Comparison of ENCODE assay signal across 8 cellular contexts in genomic region chrX:155026727-155027508, GRCh38. TPM values are rescaled to one million over a fixed set of nuclear protein-coding genes. Genes with fewer than 3 reads are reported as not detected.
DNase-seq lines count a peak whose midpoint lies in the region; ATAC-seq, FAIRE-seq and TF ChIP-seq lines count a peak whose summit lies in the region.

FUNDC2 (plus strand) TSS chrX:155026844; CDS start chrX:155026939, 95 bp downstream.

- peaks cover 11% of the 10 kb centered on the region for H3K36me3 Mint-ChIP-seq in nephron progenitor cell (ENCODE audit: low read depth)

- H3K27ac ChIP-seq in MM.1S (ENCODE audit: low read length): peak within 1 kb of the TSS; percentile 94

- peak; percentile 93 for ATAC-seq in stimulated activated naive CD8-positive, alpha-beta T cell treated with anti-CD3 and anti-CD28 coated beads, Interleukin-15, amount 100 ng/mL, for 72 hours

- peak within 1 kb of the TSS; percentile 88 for H3K4me3 Mint-ChIP-seq in nephron progenitor cell
- peak within 1 kb of the TSS; percentile 80 to 86 for H3K4me3 Mint-ChIP-seq in stimulated activated naive CD8-positive, alpha-beta T cell treated with anti-CD3 and anti-CD28 coated beads, Interleukin-15, amount 100 ng/mL, for 72 hours

- H3K9me3 ChIP-seq in MM.1S (replicated peaks; ENCODE audit: insufficient read depth, low read length): no peaks in the 10 kb centered on the region

- peak; percentile 83 for FAIRE-seq in G401.6 (lab: Jason Lieb, UNC)

- peaks cover 12% of the 10 kb centered on the region for H3K4me1 Mint-ChIP-seq in nephron progenitor cell
- H3K4me1 Mint-ChIP-seq in stimulated activated naive CD8-positive, alpha-beta T cell treated with anti-CD3 and anti-CD28 coated beads, Interleukin-15, amount 100 ng/mL, for 72 hours: peaks cover 27% of the 10 kb centered on the region

- peak within 1 kb of the TSS; percentile 98 for H3K27ac Mint-ChIP-seq in nephron progenitor cell
- peak within 1 kb of the TSS; percentile 94 to 96 for H3K27ac Mint-ChIP-seq in stimulated activated naive CD8-positive, alpha-beta T cell treated with anti-CD3 and anti-CD28 coated beads, Interleukin-15, amount 100 ng/mL, for 72 hours

- no peaks in the 10 kb centered on the region for H3K27me3 Mint-ChIP-seq in nephron progenitor cell (ENCODE audit: low read depth, poor library complexity)
- H3K27me3 Mint-ChIP-seq in stimulated activated naive CD8-positive, alpha-beta T cell treated with anti-CD3 and anti-CD28 coated beads, Interleukin-15, amount 100 ng/mL, for 72 hours: no peaks in the 10 kb centered on the region

- H3K4me3 ChIP-seq in MM.1S (ENCODE audit: low read length) (peak within 1 kb of the TSS; percentile 86), fibroblast of the aortic adventitia (ENCODE audit: low read depth, low read length) (peak within 1 kb of the TSS; percentile 67)

- peak; percentile 90 for DNase-seq in HCEC 1CT
- DNase-seq in MM.1S: peak; percentile 92
- DNase-seq in SHP77 treated with DMSO at 0.1 percent for 48 hours (lab: John Stamatoyannopoulos, UW): peak; percentile 74
- peak; percentile 97 for DNase-seq in activated effector memory CD4-positive, alpha-beta T cell treated with anti-CD3 and anti-CD28 coated beads, Interleukin-2, amount 50 U/mL, for 16 hours
- peak; percentile 89 for DNase-seq in fibroblast of the aortic adventitia (ENCODE audit: low read depth)
- peak; percentile 88 for DNase-seq in nephron progenitor cell
- DNase-seq in stimulated activated naive CD8-positive, alpha-beta T cell treated with anti-CD3 and anti-CD28 coated beads, Interleukin-15, amount 100 ng/mL, for 72 hours: peak; percentile 91 to 96

- H2AFZ ChIP-seq in MM.1S (ENCODE audit: low read length): peak within 1 kb of the TSS; percentile 61

- H3K27me3 ChIP-seq in MM.1S (replicated peaks; ENCODE audit: insufficient read depth, low read length): no peaks in the 10 kb centered on the region

- TF ChIP-seq CTCF in MM.1S (IDR thresholded peaks at IDR 0.05; ENCODE audit: low read length): no peak
- no peak for TF ChIP-seq CTCF in fibroblast of the aortic adventitia (IDR thresholded peaks at IDR 0.05; ENCODE audit: insufficient read depth, low read length)
- TF ChIP-seq CTCF in nephron progenitor cell (IDR thresholded peaks at IDR 0.05): no peak

- peaks cover 46% of the 10 kb centered on the region for H3K9me3 Mint-ChIP-seq in nephron progenitor cell
- H3K9me3 Mint-ChIP-seq in stimulated activated naive CD8-positive, alpha-beta T cell treated with anti-CD3 and anti-CD28 coated beads, Interleukin-15, amount 100 ng/mL, for 72 hours: no peaks in the 10 kb centered on the region

- H4K20me1 ChIP-seq in MM.1S (ENCODE audit: insufficient read depth, low read length): no peaks in the 10 kb centered on the region

- peak within 1 kb of the TSS; percentile 70 for H3K4me2 ChIP-seq in MM.1S (ENCODE audit: low read depth, low read length)

- peaks cover 34% of the 10 kb centered on the region for H3K79me2 ChIP-seq in MM.1S (ENCODE audit: low read length)

- H3K4me1 ChIP-seq in MM.1S (ENCODE audit: low read length): no peaks in the 10 kb centered on the region

- H3F3A ChIP-seq in MM.1S (ENCODE audit: insufficient read depth, low read length): peaks cover 12% of the 10 kb centered on the region; the same call in 1 of the 2 replicates

- H3K9ac ChIP-seq in MM.1S (ENCODE audit: low read length): peak within 1 kb of the TSS; percentile 88

- no peaks in the 10 kb centered on the region for H3K9me2 ChIP-seq in MM.1S (replicated peaks; ENCODE audit: insufficient read depth, low read length)

- H3K36me3 ChIP-seq in MM.1S (replicated peaks; ENCODE audit: insufficient read depth, low read length): no peaks in the 10 kb centered on the region

RNA-seq across cellular contexts. Expression of gene FUNDC2, which starts in this region (rescaled TPM):
- 61.5 and 143 TPM in 2 replicates for total RNA-seq in fibroblast of the aortic adventitia (ENCODE audit: low replicate concordance)

Comparison
In these comparisons a context has a peak if more than half of its experiments do, and no peak if none do; other contexts are left out.
1. Peak in every context shown above with its lines: DNase-seq, ATAC-seq, H3K4me3 ChIP-seq and H3K27ac ChIP-seq.